ENCODE assay signal across 1 cellular context in genomic region chr9:33180526-33181184, GRCh38.
TF ChIP-seq lines count a peak whose summit lies in the region.

No MANE protein-coding gene starts in this region.

TF ChIP-seq in endothelial cell of umbilical vein, 7 proteins besides CTCF, POLR2A, EP300 and RAD21:
- TF ChIP-seq POLR2AphosphoS5 (IDR thresholded peaks at IDR 0.05; ENCODE audit: insufficient read depth, low read depth, low read length) (no peak), FOS (IDR thresholded peaks at IDR 0.05; ENCODE audit: borderline replicate concordance, insufficient read depth, low read length) (no peak), GATA2 (IDR thresholded peaks at IDR 0.05; ENCODE audit: insufficient read depth, insufficient read length, low read depth, low read length) (no peak), JUN (IDR thresholded peaks at IDR 0.05; ENCODE audit: borderline replicate concordance, insufficient read depth, insufficient read length, low read depth) (no peak), MYC (IDR thresholded peaks at IDR 0.05; ENCODE audit: low read depth, low read length) (no peak)
- TF ChIP-seq, protein P1, sequence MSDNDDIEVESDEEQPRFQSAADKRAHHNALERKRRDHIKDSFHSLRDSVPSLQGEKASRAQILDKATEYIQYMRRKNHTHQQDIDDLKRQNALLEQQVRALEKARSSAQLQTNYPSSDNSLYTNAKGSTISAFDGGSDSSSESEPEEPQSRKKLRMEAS (IDR thresholded peaks at IDR 0.05; ENCODE audit: insufficient read depth, insufficient read length) = no peak
